In genomic region chr6:125586074-125586473, GRCh38 we compare ENCODE assay signal across 19 cellular contexts.
A peak's percentile ranks its signal among the peaks of the same experiment; 100 is the strongest.
DNase-seq lines count a peak whose midpoint lies in the region; ATAC-seq and TF ChIP-seq lines count a peak whose summit lies in the region.
"Had no signal": no experiment of that assay in that cellular context is flagged by ENCODE, and none has a peak within 500 bp of the region (broad histone marks: within the 10 kb centered on the region; RNA-seq: fewer than 3 reads in every experiment).

No MANE protein-coding gene starts in this region.

- H3K27ac Mint-ChIP-seq in activated naive CD8-positive, alpha-beta T cell treated with anti-CD3 and anti-CD28 coated beads, Interleukin-2, amount 50 U/mL, for 24 hours, result no peak overlapping the region
- H3K27ac Mint-ChIP-seq: activated CD4-positive, alpha-beta T cell treated with anti-CD3 and anti-CD28 coated beads for 36 hours; activated T-helper 2 cell treated with anti-CD3 and anti-CD28 coated beads, Interferon-gamma antibody, Interleukin-2, Interleukin-4, amounts not matched to agents 10 μg/mL and 5 μg/mL and 100 μg/mL, durations not matched to agents 14 hours and 24 hours and 36 hours had no signal

- H3K4me1 Mint-ChIP-seq in activated naive CD8-positive, alpha-beta T cell treated with anti-CD3 and anti-CD28 coated beads, Interleukin-2, amount 50 U/mL, for 24 hours, result no peaks in the 10 kb centered on the region
- H3K4me1 Mint-ChIP-seq: activated CD4-positive, alpha-beta T cell treated with anti-CD3 and anti-CD28 coated beads for 36 hours had no signal

- H3K4me3 Mint-ChIP-seq in activated naive CD8-positive, alpha-beta T cell treated with anti-CD3 and anti-CD28 coated beads, Interleukin-2, amount 50 U/mL, for 24 hours, result no peak overlapping the region
- H3K4me3 Mint-ChIP-seq: activated CD4-positive, alpha-beta T cell treated with anti-CD3 and anti-CD28 coated beads for 36 hours had no signal

- H3K36me3 ChIP-seq in osteoblast (ENCODE audit: insufficient read depth, low read length), result no peaks in the 10 kb centered on the region
- H3K36me3 ChIP-seq: ovary, Peyer's patch, sigmoid colon, vagina had no signal

- H3K4me2 ChIP-seq in osteoblast (ENCODE audit: insufficient read depth, low read length), result no peak overlapping the region

- no peaks in the 10 kb centered on the region for H3K9me3 Mint-ChIP-seq in activated naive CD8-positive, alpha-beta T cell treated with anti-CD3 and anti-CD28 coated beads, Interleukin-2, amount 50 U/mL, for 24 hours
- H3K9me3 Mint-ChIP-seq: activated T-helper 2 cell treated with anti-CD3 and anti-CD28 coated beads, Interferon-gamma antibody, Interleukin-2, Interleukin-4, amounts not matched to agents 10 μg/mL and 5 μg/mL and 100 μg/mL, durations not matched to agents 14 hours and 24 hours and 36 hours had no signal

- no peaks in the 10 kb centered on the region for H3K79me2 ChIP-seq in osteoblast (ENCODE audit: insufficient read depth, low read length)

- no peak overlapping the region for H2AFZ ChIP-seq in osteoblast (ENCODE audit: low read length)

- peaks cover 8% of the 10 kb centered on the region for H3K27me3 Mint-ChIP-seq in activated naive CD8-positive, alpha-beta T cell treated with anti-CD3 and anti-CD28 coated beads, Interleukin-2, amount 50 U/mL, for 24 hours

- ATAC-seq in activated naive CD8-positive, alpha-beta T cell treated with anti-CD3 and anti-CD28 coated beads, Interleukin-2, amount 50 U/mL, for 24 hours, result no peak
- ATAC-seq: activated CD4-positive, alpha-beta T cell treated with anti-CD3 and anti-CD28 coated beads for 36 hours; left ventricle myocardium superior had no signal

- no peaks in the 10 kb centered on the region for H3K27me3 ChIP-seq in osteoblast (ENCODE audit: insufficient read depth, low read length)
- H3K27me3 ChIP-seq: ovary, Peyer's patch, sigmoid colon, vagina had no signal

- no peak for TF ChIP-seq CTCF in osteoblast (IDR thresholded peaks at IDR 0.05; ENCODE audit: extremely low read depth, low read depth, low read length)

- H4K20me1 ChIP-seq in osteoblast (ENCODE audit: insufficient read depth, low read length), result no peaks in the 10 kb centered on the region

- H3K27ac ChIP-seq in osteoblast (ENCODE audit: low read depth, low read length), result no peak overlapping the region
- H3K27ac ChIP-seq: ovary, Peyer's patch, sigmoid colon, vagina had no signal

- no peaks in the 10 kb centered on the region for H3K9me3 ChIP-seq in osteoblast (ENCODE audit: low read depth, low read length)
- H3K9me3 ChIP-seq: ovary, Peyer's patch, sigmoid colon, vagina had no signal

- peak; percentile 17 for DNase-seq in HCEC 1CT
- peak; percentile 54 for DNase-seq in RKO (ENCODE audit: low spot score)
- DNase-seq in dermis blood vessel endothelial cell, result peak; percentile 23
- peak; percentile 58 for DNase-seq in non-pigmented ciliary epithelial cell (ENCODE audit: low read depth)
- DNase-seq in NOMO-1 treated with dmso at 0.1 percent for 144 hours (lab: John Stamatoyannopoulos, UW; ENCODE audit: unreplicated experiment), result no peak
- DNase-seq in osteoblast (ENCODE audit: insufficient read length, low spot score, missing footprints), result no peak
- DNase-seq in activated naive CD8-positive, alpha-beta T cell treated with anti-CD3 and anti-CD28 coated beads, Interleukin-2, amount 50 U/mL, for 24 hours, result no peak
- DNase-seq in DMS114 treated with DMSO at 0.1 percent for 48 hours (lab: John Stamatoyannopoulos, UW; ENCODE audit: unreplicated experiment), result no peak
- DNase-seq: activated CD4-positive, alpha-beta T cell treated with anti-CD3 and anti-CD28 coated beads for 36 hours; left ventricle myocardium superior; NCI-H1436 treated with DMSO at 0.1 percent for 48 hours; NCI-H2171 treated with DMSO at 0.1 percent for 48 hours; NCI-H774; ovary; Peyer's patch; sigmoid colon; stimulated activated CD4-positive, alpha-beta T cell treated with anti-CD3 and anti-CD28 coated beads, Interleukin-2, amount 100 ng/mL, for 48 hours had no signal

- no peak overlapping the region for H3K4me3 ChIP-seq in osteoblast (ENCODE audit: insufficient read depth, low read length)
- H3K4me3 ChIP-seq: ovary, Peyer's patch, sigmoid colon, vagina had no signal

- H3K36me3 Mint-ChIP-seq in activated naive CD8-positive, alpha-beta T cell treated with anti-CD3 and anti-CD28 coated beads, Interleukin-2, amount 50 U/mL, for 24 hours (ENCODE audit: low read depth), result no peaks in the 10 kb centered on the region

- H3K4me1 ChIP-seq in osteoblast (ENCODE audit: insufficient read depth, low read length), result peaks cover 5% of the 10 kb centered on the region
- H3K4me1 ChIP-seq: Peyer's patch, sigmoid colon, vagina had no signal

Comparison
In these comparisons a context has a peak if more than half of its experiments do, and no peak if none do; other contexts are left out.
1. DNase-seq: peak in HCEC 1CT (single experiment), RKO (single experiment), dermis blood vessel endothelial cell (single experiment) and non-pigmented ciliary epithelial cell (single experiment); none in NOMO-1 treated with dmso at 0.1 percent for 144 hours (single experiment), osteoblast (single experiment), activated naive CD8-positive, alpha-beta T cell treated with anti-CD3 and anti-CD28 coated beads, Interleukin-2, amount 50 U/mL, for 24 hours (single experiment) and DMS114 treated with DMSO at 0.1 percent for 48 hours (single experiment).